ENCODE assay signal across 18 cellular contexts in the genomic region with DNA sequence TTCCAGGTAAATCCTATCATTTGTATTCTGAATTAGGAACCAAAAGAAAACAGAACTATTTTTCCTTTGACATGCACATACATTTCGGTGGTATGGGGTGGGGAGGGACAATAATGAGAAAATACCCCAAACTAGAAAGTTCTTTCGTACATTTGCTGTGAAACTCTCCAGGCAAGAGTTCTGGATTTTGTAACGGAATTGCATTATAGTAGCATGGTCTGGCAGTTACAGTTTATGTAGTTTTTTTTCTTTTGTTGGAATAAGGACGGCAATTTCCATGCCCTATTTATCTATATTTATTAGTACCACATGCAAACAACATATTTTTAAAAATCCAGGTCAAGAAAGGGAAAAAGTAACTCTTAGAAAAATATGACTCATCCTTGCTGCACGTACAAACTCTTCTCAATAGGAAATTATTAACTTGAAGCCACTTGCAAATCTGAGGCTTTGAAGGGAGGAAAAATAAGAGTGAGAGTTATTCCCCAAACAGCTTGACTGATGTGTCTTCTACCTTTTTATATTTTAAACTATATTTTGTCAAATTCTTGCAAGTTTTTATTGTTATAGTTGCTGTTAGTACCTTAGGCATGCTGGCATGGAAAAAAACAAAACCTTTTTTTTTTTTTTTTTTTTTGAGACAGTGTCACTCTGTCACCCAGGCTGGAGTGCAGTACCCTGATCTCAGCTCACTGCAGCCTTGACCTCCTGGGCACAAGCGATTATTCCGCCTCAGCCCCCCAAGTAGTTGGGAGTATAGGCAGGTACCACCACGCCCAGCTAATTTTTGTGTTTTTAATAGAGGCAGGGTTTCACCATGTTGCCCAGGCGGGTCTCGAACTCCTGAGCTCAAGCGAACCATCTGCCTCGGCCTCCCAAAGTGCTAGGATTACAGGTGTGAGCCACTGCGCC.
A peak's percentile ranks its signal among the peaks of the same experiment; 100 is the strongest.
DNase-seq lines count a peak whose midpoint lies in the region; ATAC-seq and TF ChIP-seq lines count a peak whose summit lies in the region.
"Had no signal": no experiment of that assay in that cellular context is flagged by ENCODE, and none has a peak within 500 bp of the region (broad histone marks: within the 10 kb centered on the region; RNA-seq: fewer than 3 reads in every experiment).

No MANE protein-coding gene starts in this region.

- H3K27me3 Mint-ChIP-seq in MCF 10A (ENCODE audit: insufficient read depth, unreplicated experiment), result no peaks in the 10 kb centered on the region
- H3K27me3 Mint-ChIP-seq in mesothelial cell of epicardium (ENCODE audit: low read depth), result no peaks in the 10 kb centered on the region
- H3K27me3 Mint-ChIP-seq: activated CD4-positive, alpha-beta memory T cell treated with anti-CD3 and anti-CD28 coated beads for 36 hours; activated naive CD4-positive, alpha-beta T cell treated with anti-CD3 and anti-CD28 coated beads, Interleukin-2, amount 50 U/mL, for 24 hours had no signal

- H3K4me1 Mint-ChIP-seq in MCF 10A (ENCODE audit: insufficient read depth, unreplicated experiment), result no peaks in the 10 kb centered on the region
- peaks cover 4% of the 10 kb centered on the region for H3K4me1 Mint-ChIP-seq in mesothelial cell of epicardium

- H3K9me3 ChIP-seq in breast epithelium, result no peaks in the 10 kb centered on the region
- H3K9me3 ChIP-seq in colonic mucosa, result no peaks in the 10 kb centered on the region
- no peaks in the 10 kb centered on the region for H3K9me3 ChIP-seq in vagina

- no peak for ATAC-seq in HG02759 (IDR thresholded peaks at IDR 0.05; ENCODE audit: unreplicated experiment)
- ATAC-seq: natural killer cell had no signal

- intact Hi-C loops in breast epithelium (cut with DNase I; ENCODE audit: low total_unique reads), result no loop called here
- intact Hi-C loops in MCF 10A (cut with micrococcal nuclease), result no loop called here
- intact Hi-C loops in colonic mucosa (cut with DNase I), result no loop called here
- intact Hi-C loops in vagina (cut with DNase I), result no loop called here

- DNase-seq in breast epithelium (ENCODE audit: low spot score in 2 of 2) (no peak), MCF 10A (ENCODE audit: unreplicated experiment) (no peak), colonic mucosa (no peak), mesothelial cell of epicardium (ENCODE audit: low spot score in 2 of 2, unreplicated experiment in 2 of 2) (no peak), vagina (ENCODE audit: extremely low spot score in 2 of 2) (no peak), UCSD-AML1 (lab: John Stamatoyannopoulos, UW; ENCODE audit: unreplicated experiment) (no peak), mesenteric fat pad (ENCODE audit: low spot score) (no peak)
- DNase-seq: 8988T; activated CD4-positive, alpha-beta memory T cell treated with anti-CD3 and anti-CD28 coated beads for 36 hours; endodermal cell; GDM1; GOT3; natural killer cell; NCI-H2081; PC-9 had no signal

- H3K27ac Mint-ChIP-seq in MCF 10A (ENCODE audit: low read depth, unreplicated experiment) (no peak overlapping the region), mesothelial cell of epicardium (peak overlapping the region; percentile 47)
- H3K27ac Mint-ChIP-seq: activated CD4-positive, alpha-beta memory T cell treated with anti-CD3 and anti-CD28 coated beads for 36 hours; activated naive CD4-positive, alpha-beta T cell treated with anti-CD3 and anti-CD28 coated beads, Interleukin-2, amount 50 U/mL, for 24 hours had no signal

- no TSS peak for BruUV-seq in MCF 10A (replicated peaks; lab: Mats Ljungman, UMichigan)

- H3K36me3 ChIP-seq in breast epithelium (no peaks in the 10 kb centered on the region), colonic mucosa (no peaks in the 10 kb centered on the region), vagina (no peaks in the 10 kb centered on the region)

- CTCF ChIA-PET in MCF 10A (lab: Yijun Ruan, JAX), result interaction anchor here (0.6 to 0.7 kb wide), 2 partner anchors 9 to 48 kb away, joined by 3 to 4 read pairs; no protein-coding TSS in a partner anchor

- no peak overlapping the region for H3K4me3 Mint-ChIP-seq in MCF 10A (ENCODE audit: unreplicated experiment)
- H3K4me3 Mint-ChIP-seq in mesothelial cell of epicardium, result no peak overlapping the region
- H3K4me3 Mint-ChIP-seq: activated CD4-positive, alpha-beta memory T cell treated with anti-CD3 and anti-CD28 coated beads for 36 hours; activated naive CD4-positive, alpha-beta T cell treated with anti-CD3 and anti-CD28 coated beads, Interleukin-2, amount 50 U/mL, for 24 hours; endodermal cell; natural killer cell had no signal

- TF ChIP-seq POLR2A in breast epithelium (IDR thresholded peaks at IDR 0.05) (no peak), vagina (IDR thresholded peaks at IDR 0.05) (no peak)

- TF ChIP-seq CTCF in breast epithelium (IDR thresholded peaks at IDR 0.05) (no peak), MCF 10A (IDR thresholded peaks at IDR 0.05; ENCODE audit: unreplicated experiment) (no peak), colonic mucosa (IDR thresholded peaks at IDR 0.05) (no peak), mesothelial cell of epicardium (IDR thresholded peaks at IDR 0.05; ENCODE audit: unreplicated experiment) (no peak), vagina (IDR thresholded peaks at IDR 0.05) (no peak)

- H3K4me1 ChIP-seq in breast epithelium (no peaks in the 10 kb centered on the region), colonic mucosa (peaks cover 8% of the 10 kb centered on the region), vagina (peaks cover 19% of the 10 kb centered on the region)

- H3K9ac ChIP-seq in colonic mucosa (ENCODE audit: low read depth in 2 of 2, low read length in 2 of 2), result no peak overlapping the region

- H3K27me3 ChIP-seq in breast epithelium, result no peaks in the 10 kb centered on the region
- no peaks in the 10 kb centered on the region for H3K27me3 ChIP-seq in colonic mucosa
- H3K27me3 ChIP-seq in vagina, result no peaks in the 10 kb centered on the region

- H3K27ac ChIP-seq in breast epithelium (peak overlapping the region; percentile 45 to 84), colonic mucosa (peak overlapping the region; percentile 46), vagina (peak overlapping the region; percentile 59)
- H3K27ac ChIP-seq: PC-9 had no signal

- POLR2A ChIA-PET in MCF 10A (lab: Yijun Ruan, JAX), result no interaction called here

- H3K36me3 Mint-ChIP-seq in MCF 10A (ENCODE audit: insufficient read depth, unreplicated experiment), result peaks cover 4% of the 10 kb centered on the region
- peaks cover 7% of the 10 kb centered on the region for H3K36me3 Mint-ChIP-seq in mesothelial cell of epicardium
- H3K36me3 Mint-ChIP-seq: natural killer cell had no signal

- H3K4me3 ChIP-seq in breast epithelium (no peak overlapping the region), colonic mucosa (no peak overlapping the region), vagina (no peak overlapping the region)
- H3K4me3 ChIP-seq: PC-9, skin epidermis had no signal

- no peaks in the 10 kb centered on the region for H3K9me3 Mint-ChIP-seq in MCF 10A (ENCODE audit: unreplicated experiment)
- no peaks in the 10 kb centered on the region for H3K9me3 Mint-ChIP-seq in mesothelial cell of epicardium
- H3K9me3 Mint-ChIP-seq: activated CD4-positive, alpha-beta memory T cell treated with anti-CD3 and anti-CD28 coated beads for 36 hours; activated naive CD4-positive, alpha-beta T cell treated with anti-CD3 and anti-CD28 coated beads, Interleukin-2, amount 50 U/mL, for 24 hours; endodermal cell; natural killer cell had no signal
